In the genomic region with DNA sequence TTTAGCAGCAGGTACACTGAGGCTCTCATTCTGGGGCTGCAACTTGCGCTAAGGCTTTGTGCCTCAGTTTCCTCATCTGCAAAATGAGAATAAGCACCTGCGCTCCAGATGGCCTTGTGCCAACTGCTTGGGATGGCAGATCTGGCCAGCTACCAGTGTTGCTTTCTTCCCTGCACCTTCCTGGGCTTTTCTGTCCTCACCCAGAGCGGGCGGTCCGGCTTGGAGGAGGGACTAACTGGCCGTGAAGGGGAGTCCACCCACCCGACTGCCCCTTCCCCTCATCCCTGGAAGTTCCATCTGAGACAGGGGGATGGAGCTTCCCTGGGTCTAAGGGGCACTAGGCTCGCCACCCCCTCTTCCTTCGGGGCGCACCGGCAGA, we compare ENCODE assay signal across 17 cellular contexts. TPM values are rescaled to one million over a fixed set of nuclear protein-coding genes. Genes with fewer than 3 reads are reported as not detected.
A peak's percentile ranks its signal among the peaks of the same experiment; 100 is the strongest.
DNase-seq lines count a peak whose midpoint lies in the region; ATAC-seq, FAIRE-seq and TF ChIP-seq lines count a peak whose summit lies in the region.
"Had no signal": no experiment of that assay in that cellular context is flagged by ENCODE, and none has a peak within 500 bp of the region (broad histone marks: within the 10 kb centered on the region; RNA-seq: fewer than 3 reads in every experiment).

No MANE protein-coding gene starts in this region.

- peaks cover 21% of the 10 kb centered on the region for H3K27me3 Mint-ChIP-seq in CD8-positive, alpha-beta T cell (ENCODE audit: low read depth)
- H3K27me3 Mint-ChIP-seq in astrocyte (ENCODE audit: low read depth, unreplicated experiment): peaks cover 15% of the 10 kb centered on the region

- peaks cover 5% of the 10 kb centered on the region for H3K36me3 Mint-ChIP-seq in CD8-positive, alpha-beta T cell
- peaks cover 7% of the 10 kb centered on the region for H3K36me3 Mint-ChIP-seq in astrocyte (ENCODE audit: low read depth, unreplicated experiment)

- no peak for DNase-seq in CD8-positive, alpha-beta T cell
- DNase-seq in astrocyte (ENCODE audit: low read depth) (no peak), keratinocyte (ENCODE audit: low read depth, low spot score) (no peak), NCI-H526 (lab: John Stamatoyannopoulos, UW) (no peak), superior temporal gyrus (ENCODE audit: extremely low spot score) (no peak), DMS79 (lab: John Stamatoyannopoulos, UW) (no peak)
- DNase-seq: KG1, NCI-H1092 treated with DMSO at 0.1 percent for 48 hours, NCI-H2171 treated with DMSO at 0.1 percent for 48 hours had no signal

- peaks cover 6% of the 10 kb centered on the region for H3K4me1 Mint-ChIP-seq in CD8-positive, alpha-beta T cell (ENCODE audit: low read depth)
- H3K4me1 Mint-ChIP-seq in astrocyte (ENCODE audit: low read depth, unreplicated experiment): no peaks in the 10 kb centered on the region

- intact Hi-C loops in CD8-positive, alpha-beta T cell (cut with DNase I, micrococcal nuclease): no loop called here

- no peak for ATAC-seq in CD8-positive, alpha-beta T cell
- no peak for ATAC-seq in HG02981 (IDR thresholded peaks at IDR 0.05; ENCODE audit: unreplicated experiment)

- peaks cover 21% of the 10 kb centered on the region for H3K27me3 ChIP-seq in CD8-positive, alpha-beta T cell (ENCODE audit: insufficient read depth, low read length)
- peaks cover 18% of the 10 kb centered on the region for H3K27me3 ChIP-seq in astrocyte (ENCODE audit: insufficient read depth, low read length)
- peaks cover 29% of the 10 kb centered on the region for H3K27me3 ChIP-seq in keratinocyte (ENCODE audit: control insufficient read depth, extremely low read depth, insufficient read depth, low read length)

- H2AFZ ChIP-seq in astrocyte (ENCODE audit: low read depth, low read length) (peak overlapping the region; percentile 91), keratinocyte (ENCODE audit: control insufficient read depth, low read length) (peak overlapping the region; percentile 79)

- H4K20me1 ChIP-seq in astrocyte (ENCODE audit: insufficient read depth, low read length) (no peaks in the 10 kb centered on the region), keratinocyte (ENCODE audit: control insufficient read depth, extremely low read depth, insufficient read depth, low read length) (no peaks in the 10 kb centered on the region)

- H3K4me1 ChIP-seq in CD8-positive, alpha-beta T cell (ENCODE audit: insufficient read depth, low read length): peaks cover 14% of the 10 kb centered on the region
- peaks cover 4% of the 10 kb centered on the region for H3K4me1 ChIP-seq in astrocyte (ENCODE audit: insufficient read depth, low read length)
- no peaks in the 10 kb centered on the region for H3K4me1 ChIP-seq in keratinocyte (ENCODE audit: control insufficient read depth, extremely low read depth, insufficient read depth, low read length)

- H3K9me1 ChIP-seq in keratinocyte (ENCODE audit: control insufficient read depth, extremely low read depth, insufficient read depth, low read length): no peaks in the 10 kb centered on the region

- no peaks in the 10 kb centered on the region for H3K9me3 ChIP-seq in CD8-positive, alpha-beta T cell (ENCODE audit: low read length)
- H3K9me3 ChIP-seq in astrocyte (ENCODE audit: insufficient read depth, low read depth, low read length) (no peaks in the 10 kb centered on the region), keratinocyte (ENCODE audit: control insufficient read depth, low read depth, low read length) (no peaks in the 10 kb centered on the region)

- POLR2A ChIA-PET in CD8-positive, alpha-beta T cell (lab: Charles Lee): interaction anchor here (0.6 kb wide), 1 partner anchor 305 kb away, joined by 4 read pairs; no protein-coding TSS in a partner anchor

- H3K79me2 ChIP-seq in astrocyte (ENCODE audit: insufficient read depth, low read length) (no peaks in the 10 kb centered on the region), keratinocyte (ENCODE audit: control insufficient read depth, insufficient read depth, low read length) (no peaks in the 10 kb centered on the region)

- no peak for TF ChIP-seq CTCF in CD8-positive, alpha-beta T cell (IDR thresholded peaks at IDR 0.05)
- TF ChIP-seq CTCF in astrocyte (IDR thresholded peaks at IDR 0.05; ENCODE audit: insufficient read depth, low read depth, low read length) (no peak), keratinocyte (optimal IDR thresholded peaks at IDR 0.05 in 1 of 3, IDR thresholded peaks at IDR 0.05 in 1 of 3, conservative IDR thresholded peaks at IDR 0.05 in 1 of 3; ENCODE audit: extremely low read depth in 1 of 3, insufficient read depth in 2 of 3, low read length in 3 of 3) (no peak)

- no peak for FAIRE-seq in astrocyte (lab: Jason Lieb, UNC)
- FAIRE-seq in keratinocyte (lab: Jason Lieb, UNC): no peak
- FAIRE-seq: GM19239 had no signal

- no peak overlapping the region for H3K27ac Mint-ChIP-seq in CD8-positive, alpha-beta T cell
- H3K27ac Mint-ChIP-seq in astrocyte (ENCODE audit: unreplicated experiment): no peak overlapping the region
- H3K27ac Mint-ChIP-seq: dendritic cell treated with granulocyte-macrophage colony-stimulating factor and Interleukin-4, amounts not matched to agents 40 ng/mL and 50 ng/mL, for 4 days had no signal

- dilution Hi-C loops in keratinocyte (cut with MboI; ENCODE audit: extremely low pct_ligation_motif_present, low sequenced_read_pairs): no loop called here

- H3K27ac ChIP-seq in CD8-positive, alpha-beta T cell (ENCODE audit: low read depth, low read length): no peak overlapping the region
- no peak overlapping the region for H3K27ac ChIP-seq in astrocyte (ENCODE audit: low read depth, low read length)
- H3K27ac ChIP-seq in keratinocyte (ENCODE audit: control insufficient read depth, insufficient read depth, low read length): no peak overlapping the region
- peak overlapping the region in 1 of 21 experiments; percentile 18 for H3K27ac ChIP-seq in skin epidermis
- H3K27ac ChIP-seq: VCaP had no signal

- H3K4me3 ChIP-seq in CD8-positive, alpha-beta T cell (ENCODE audit: low read depth, low read length): no peak overlapping the region
- H3K4me3 ChIP-seq in astrocyte (ENCODE audit: insufficient read depth, low read depth, low read length): no peak overlapping the region
- no peak overlapping the region for H3K4me3 ChIP-seq in keratinocyte (ENCODE audit: control insufficient read depth in 2 of 3, extremely low read depth in 1 of 3, insufficient read depth in 2 of 3, low read depth in 1 of 3, low read length in 3 of 3)
- H3K4me3 ChIP-seq in skin epidermis: peak overlapping the region in 4 of 7 experiments; percentile 15 to 36 (median 20)

- no peaks in the 10 kb centered on the region for H3K36me3 ChIP-seq in CD8-positive, alpha-beta T cell (ENCODE audit: insufficient read depth, low read length)
- H3K36me3 ChIP-seq in astrocyte (ENCODE audit: insufficient read depth, low read length) (no peaks in the 10 kb centered on the region), keratinocyte (ENCODE audit: control insufficient read depth in 2 of 2, extremely low read depth in 1 of 2, insufficient read depth in 2 of 2, low read length in 2 of 2) (peaks cover 0 to 2% of the 10 kb centered on the region in 2 experiments)

- H3K4me3 Mint-ChIP-seq in CD8-positive, alpha-beta T cell: peak overlapping the region; percentile 8
- no peak overlapping the region for H3K4me3 Mint-ChIP-seq in astrocyte (ENCODE audit: unreplicated experiment)
- H3K4me3 Mint-ChIP-seq: neural crest cell had no signal

- H3K4me2 ChIP-seq in astrocyte (ENCODE audit: low read length) (peak overlapping the region; percentile 83), keratinocyte (ENCODE audit: control insufficient read depth, extremely low read depth, insufficient read depth, low read depth, low read length) (no peak overlapping the region)

- H3K9ac ChIP-seq in astrocyte (ENCODE audit: low read length) (no peak overlapping the region), keratinocyte (ENCODE audit: control insufficient read depth, extremely low read depth, insufficient read depth, low read length) (no peak overlapping the region)

- no peaks in the 10 kb centered on the region for H3K9me3 Mint-ChIP-seq in CD8-positive, alpha-beta T cell
- H3K9me3 Mint-ChIP-seq in astrocyte (ENCODE audit: unreplicated experiment): peaks cover 2% of the 10 kb centered on the region
- H3K9me3 Mint-ChIP-seq: dendritic cell treated with granulocyte-macrophage colony-stimulating factor and Interleukin-4, amounts not matched to agents 40 ng/mL and 50 ng/mL, for 4 days; neural crest cell had no signal

- CTCF ChIA-PET in CD8-positive, alpha-beta T cell (lab: Charles Lee): no interaction called here

RNA-seq across cellular contexts. Expression of a gene that starts 3.5 kb away (rescaled TPM):
- not detected for total RNA-seq in CD8-positive, alpha-beta T cell
- not detected in 2 replicates for total RNA-seq in astrocyte
- polyA plus RNA-seq in keratinocyte: not detected in 3 replicates
- not detected for polyA plus RNA-seq in keratinocyte (2011; ENCODE audit: low read depth)
- not detected in 2 replicates for polyA plus RNA-seq in keratinocyte (2011; cell fraction: cytosol; rRNA removed)
- polyA plus RNA-seq in keratinocyte (2011; cell fraction: nucleus; rRNA removed): not detected in 2 replicates
- 0.59 TPM in 1 of 2 replicates, not detected in the other for polyA plus RNA-seq in keratinocyte (2012; ENCODE audit: low replicate concordance)
- not detected in 3 replicates for polyA minus RNA-seq in keratinocyte
- polyA minus RNA-seq in keratinocyte (2011; cell fraction: cytosol; rRNA and poly(A)+ RNA removed): not detected
- polyA minus RNA-seq in keratinocyte (2011; cell fraction: nucleus; rRNA and poly(A)+ RNA removed): not detected in 2 replicates
- polyA plus RNA-seq: fibroblast of lung had no signal

RNA-seq across cellular contexts. Expression of a gene that starts 23.3 kb away (rescaled TPM):
- total RNA-seq in CD8-positive, alpha-beta T cell: 10 to 100 TPM; 23.1 to 24.8 TPM
- total RNA-seq in astrocyte: 20.7 and 22.9 TPM in 2 replicates
- 26.8 to 33.0 TPM (median 28.8 TPM) in 3 replicates for polyA plus RNA-seq in keratinocyte
- 19.1 TPM for polyA plus RNA-seq in keratinocyte (2011; ENCODE audit: low read depth)
- 20.1 and 26.9 TPM in 2 replicates for polyA plus RNA-seq in keratinocyte (2011; cell fraction: cytosol; rRNA removed)
- polyA plus RNA-seq in keratinocyte (2011; cell fraction: nucleus; rRNA removed): 55.5 and 68.0 TPM in 2 replicates
- polyA plus RNA-seq in keratinocyte (2012; ENCODE audit: low replicate concordance): 12.1 and 20.9 TPM in 2 replicates
- polyA minus RNA-seq in keratinocyte: 28.4 to 38.8 TPM (median 31.8 TPM) in 3 replicates
- 14.6 TPM for polyA minus RNA-seq in keratinocyte (2011; cell fraction: cytosol; rRNA and poly(A)+ RNA removed)
- 15.1 and 23.4 TPM in 2 replicates for polyA minus RNA-seq in keratinocyte (2011; cell fraction: nucleus; rRNA and poly(A)+ RNA removed)

RNA-seq across cellular contexts. Expression of a gene that starts 30.0 kb away (rescaled TPM):
- under 1 TPM; 0.60 to 0.61 TPM for total RNA-seq in CD8-positive, alpha-beta T cell
- total RNA-seq in astrocyte: 0.54 and 0.94 TPM in 2 replicates
- polyA plus RNA-seq in keratinocyte: 2.3 to 4.8 TPM (median 3.2 TPM) in 3 replicates
- 2.0 TPM for polyA plus RNA-seq in keratinocyte (2011; ENCODE audit: low read depth)
- polyA plus RNA-seq in keratinocyte (2011; cell fraction: cytosol; rRNA removed): 2.5 and 7.8 TPM in 2 replicates
- 2.3 and 3.2 TPM in 2 replicates for polyA plus RNA-seq in keratinocyte (2011; cell fraction: nucleus; rRNA removed)
- 3.1 and 4.9 TPM in 2 replicates for polyA plus RNA-seq in keratinocyte (2012; ENCODE audit: low replicate concordance)
- polyA minus RNA-seq in keratinocyte: 1.5 to 2.7 TPM (median 2.0 TPM) in 3 replicates
- polyA minus RNA-seq in keratinocyte (2011; cell fraction: cytosol; rRNA and poly(A)+ RNA removed): 9.8 TPM
- 2.2 TPM in 1 of 2 replicates, not detected in the other for polyA minus RNA-seq in keratinocyte (2011; cell fraction: nucleus; rRNA and poly(A)+ RNA removed)
- total RNA-seq: urinary bladder had no signal

Comparison
In these comparisons a context has a peak if more than half of its experiments do, and no peak if none do; other contexts are left out.
1. H3K4me3 ChIP-seq: peak in skin epidermis (4 of 7); none in CD8-positive, alpha-beta T cell (single experiment), astrocyte (single experiment) and keratinocyte (0 of 3).